Comparison of ENCODE assay signal across 37 cellular contexts in the genomic region with DNA sequence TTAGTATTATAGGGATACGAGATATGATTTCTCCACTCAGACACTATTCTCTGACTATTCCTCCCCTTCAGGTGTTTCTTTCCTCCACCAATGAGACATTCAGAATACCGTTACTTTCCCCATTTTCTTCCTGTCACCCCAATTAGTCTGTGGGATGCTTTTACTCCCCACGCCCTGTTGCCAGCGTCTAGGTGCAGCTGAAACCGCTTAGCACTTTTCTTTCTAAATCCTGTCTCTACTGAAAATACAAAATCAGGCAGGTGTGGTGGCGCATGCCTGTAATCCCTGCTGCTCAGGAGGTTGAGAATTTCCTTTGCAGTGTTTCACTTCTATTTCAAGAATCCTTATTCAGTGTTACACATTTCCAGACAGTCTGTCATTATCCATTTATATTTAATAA.
"Had no signal": no experiment of that assay in that cellular context is flagged by ENCODE, and none has a peak within 500 bp of the region (broad histone marks: within the 10 kb centered on the region; RNA-seq: fewer than 3 reads in every experiment).

No MANE protein-coding gene starts in this region.

- H3K27me3 Mint-ChIP-seq: activated naive CD4-positive, alpha-beta T cell treated with anti-CD3 and anti-CD28 coated beads, Interleukin-2, amount 50 U/mL, for 24 hours; activated naive CD8-positive, alpha-beta T cell; activated naive CD8-positive, alpha-beta T cell treated with anti-CD3 and anti-CD28 coated beads for 36 hours; activated T-cell treated with anti-CD3 and anti-CD28 coated beads, Interleukin-2, amount 50 U/mL, for 24 hours; brain had no signal

- H3K36me3 ChIP-seq: adrenal gland, ascending aorta, brain microvascular endothelial cell, breast epithelium, cardiac muscle cell had no signal

- H3K27ac ChIP-seq: adrenal gland, ascending aorta, body of pancreas, brain microvascular endothelial cell, breast epithelium, cardiac muscle cell had no signal

- H3K4me3 Mint-ChIP-seq: activated naive CD4-positive, alpha-beta T cell treated with anti-CD3 and anti-CD28 coated beads for 36 hours; activated naive CD4-positive, alpha-beta T cell treated with anti-CD3 and anti-CD28 coated beads, Interleukin-2, amount 10 ng/mL, durations not matched to agents 7 days and 5 days; activated naive CD4-positive, alpha-beta T cell treated with anti-CD3 and anti-CD28 coated beads, Interleukin-2, amount 50 U/mL, for 24 hours; activated naive CD8-positive, alpha-beta T cell; activated naive CD8-positive, alpha-beta T cell treated with anti-CD3 and anti-CD28 coated beads for 36 hours; activated naive CD8-positive, alpha-beta T cell treated with anti-CD3 and anti-CD28 coated beads, Interleukin-2, amount 10 ng/mL, durations not matched to agents 7 days and 5 days; activated naive CD8-positive, alpha-beta T cell treated with anti-CD3 and anti-CD28 coated beads, Interleukin-2, amount 50 U/mL, for 24 hours; activated T-cell treated with anti-CD3 and anti-CD28 coated beads, Interleukin-2, amount 50 U/mL, for 24 hours; activated T-cell treated with anti-CD3 and anti-CD28 coated beads, Interleukin-2, amount 50 U/mL, for 4 hours; activated T-cell treated with anti-CD3 and anti-CD28 coated beads, Interleukin-2, amount 50 U/mL, for 72 hours; activated T-helper 1 cell treated with anti-CD3 and anti-CD28 coated beads, Interleukin-12 subunit alpha, Interleukin-12 subunit beta, Interleukin-2, Interleukin-4 antibody, amounts not matched to agents 30 ng/mL and 10 ng/mL and 1 ng/mL, durations not matched to agents 14 hours and 24 hours and 36 hours; activated T-helper 17 cell treated with anti-CD3 and anti-CD28 coated beads, Interleukin-2, amount 50 U/mL, for 72 hours; brain; central memory CD8-positive, alpha-beta T cell had no signal

- H3K36me3 Mint-ChIP-seq: activated naive CD4-positive, alpha-beta T cell treated with anti-CD3 and anti-CD28 coated beads, Interleukin-2, amount 10 ng/mL, durations not matched to agents 7 days and 5 days; activated naive CD4-positive, alpha-beta T cell treated with anti-CD3 and anti-CD28 coated beads, Interleukin-2, amount 50 U/mL, for 24 hours; activated naive CD4-positive, alpha-beta T cell treated with anti-CD3 and anti-CD28 coated beads, Interleukin-2, amount 50 U/mL, for 72 hours; activated naive CD8-positive, alpha-beta T cell; activated naive CD8-positive, alpha-beta T cell treated with anti-CD3 and anti-CD28 coated beads for 36 hours; activated naive CD8-positive, alpha-beta T cell treated with anti-CD3 and anti-CD28 coated beads, Interleukin-2, amount 10 ng/mL, durations not matched to agents 7 days and 5 days; brain had no signal

- H3K27me3 ChIP-seq: adrenal gland, ascending aorta, body of pancreas, brain microvascular endothelial cell, breast epithelium, cardiac muscle cell had no signal

- H3K4me3 ChIP-seq: adrenal gland, ascending aorta, body of pancreas, breast epithelium, cardiac muscle cell had no signal

- DNase-seq: activated effector memory CD4-positive, alpha-beta T cell treated with anti-CD3 and anti-CD28 coated beads, Interleukin-2, amount 50 U/mL, for 16 hours; activated effector memory CD4-positive, alpha-beta T cell treated with Interleukin-2 at 50 U/mL for 16 hours; activated gamma-delta T cell; activated gamma-delta T cell treated with Interleukin-2 at 50 U/mL for 16 hours; activated naive CD4-positive, alpha-beta T cell; activated naive CD4-positive, alpha-beta T cell treated with anti-CD3 and anti-CD28 coated beads for 36 hours; activated naive CD4-positive, alpha-beta T cell treated with anti-CD3 and anti-CD28 coated beads, Interleukin-2, amount 10 ng/mL, durations not matched to agents 7 days and 5 days; activated naive CD4-positive, alpha-beta T cell treated with anti-CD3 and anti-CD28 coated beads, Interleukin-2, amount 50 U/mL, for 16 hours; activated naive CD4-positive, alpha-beta T cell treated with Interleukin-2 at 50 U/mL for 16 hours; activated naive CD8-positive, alpha-beta T cell treated with anti-CD3 and anti-CD28 coated beads for 36 hours; activated naive CD8-positive, alpha-beta T cell treated with anti-CD3 and anti-CD28 coated beads, Interleukin-2, amount 10 ng/mL, durations not matched to agents 7 days and 5 days; activated naive CD8-positive, alpha-beta T cell treated with anti-CD3 and anti-CD28 coated beads, Interleukin-2, amount 50 U/mL, for 24 hours; activated T-cell treated with anti-CD3 and anti-CD28 coated beads, Interleukin-2, amount 50 U/mL, for 1 hour; activated T-cell treated with anti-CD3 and anti-CD28 coated beads, Interleukin-2, amount 50 U/mL, for 4 hours; activated T-cell treated with anti-CD3 and anti-CD28 coated beads, Interleukin-2, amount 50 U/mL, for 48 hours; activated T-cell treated with anti-CD3 and anti-CD28 coated beads, Interleukin-2, amount 50 U/mL, for 72 hours; adrenal gland; amniotic stem cell; amygdala; anterior cingulate cortex; aorta; body of pancreas; brain microvascular endothelial cell; central memory CD4-positive, alpha-beta T cell; cerebellar nuclear complex had no signal

- H3K4me1 Mint-ChIP-seq: activated naive CD4-positive, alpha-beta T cell treated with anti-CD3 and anti-CD28 coated beads, Interleukin-2, amount 10 ng/mL, durations not matched to agents 7 days and 5 days; activated naive CD4-positive, alpha-beta T cell treated with anti-CD3 and anti-CD28 coated beads, Interleukin-2, amount 50 U/mL, for 24 hours; activated naive CD8-positive, alpha-beta T cell treated with anti-CD3 and anti-CD28 coated beads for 36 hours; activated naive CD8-positive, alpha-beta T cell treated with anti-CD3 and anti-CD28 coated beads, Interleukin-2, amount 10 ng/mL, durations not matched to agents 7 days and 5 days; activated naive CD8-positive, alpha-beta T cell treated with anti-CD3 and anti-CD28 coated beads, Interleukin-2, amount 50 U/mL, for 24 hours; activated T-helper 17 cell treated with anti-CD3 and anti-CD28 coated beads, Interleukin-2, amount 50 U/mL, for 72 hours; central memory CD8-positive, alpha-beta T cell had no signal

- H3K27ac Mint-ChIP-seq: activated naive CD4-positive, alpha-beta T cell treated with anti-CD3 and anti-CD28 coated beads for 36 hours; activated naive CD4-positive, alpha-beta T cell treated with anti-CD3 and anti-CD28 coated beads, Interleukin-2, amount 10 ng/mL, durations not matched to agents 7 days and 5 days; activated naive CD4-positive, alpha-beta T cell treated with anti-CD3 and anti-CD28 coated beads, Interleukin-2, amount 50 U/mL, for 24 hours; activated naive CD8-positive, alpha-beta T cell; activated naive CD8-positive, alpha-beta T cell treated with anti-CD3 and anti-CD28 coated beads for 36 hours; activated naive CD8-positive, alpha-beta T cell treated with anti-CD3 and anti-CD28 coated beads, Interleukin-2, amount 10 ng/mL, durations not matched to agents 7 days and 5 days; activated naive CD8-positive, alpha-beta T cell treated with anti-CD3 and anti-CD28 coated beads, Interleukin-2, amount 50 U/mL, for 24 hours; activated T-cell treated with anti-CD3 and anti-CD28 coated beads, Interleukin-2, amount 50 U/mL, for 24 hours; activated T-cell treated with anti-CD3 and anti-CD28 coated beads, Interleukin-2, amount 50 U/mL, for 72 hours; activated T-helper 1 cell treated with anti-CD3 and anti-CD28 coated beads, Interleukin-12 subunit alpha, Interleukin-12 subunit beta, Interleukin-2, Interleukin-4 antibody, amounts not matched to agents 30 ng/mL and 10 ng/mL and 1 ng/mL, durations not matched to agents 14 hours and 24 hours and 36 hours; activated T-helper 17 cell treated with anti-CD3 and anti-CD28 coated beads, Interleukin-2, amount 50 U/mL, for 72 hours; activated T-helper 2 cell treated with anti-CD3 and anti-CD28 coated beads, Interferon-gamma antibody, Interleukin-2, Interleukin-4, amounts not matched to agents 10 μg/mL and 5 μg/mL and 100 μg/mL, durations not matched to agents 14 hours and 24 hours and 36 hours; brain had no signal

- H3K9me3 Mint-ChIP-seq: activated naive CD4-positive, alpha-beta T cell treated with anti-CD3 and anti-CD28 coated beads for 36 hours; activated naive CD4-positive, alpha-beta T cell treated with anti-CD3 and anti-CD28 coated beads, Interleukin-2, amount 10 ng/mL, durations not matched to agents 7 days and 5 days; activated naive CD4-positive, alpha-beta T cell treated with anti-CD3 and anti-CD28 coated beads, Interleukin-2, amount 50 U/mL, for 24 hours; activated naive CD4-positive, alpha-beta T cell treated with anti-CD3 and anti-CD28 coated beads, Interleukin-2, amount 50 U/mL, for 72 hours; activated naive CD8-positive, alpha-beta T cell treated with anti-CD3 and anti-CD28 coated beads for 36 hours; activated naive CD8-positive, alpha-beta T cell treated with anti-CD3 and anti-CD28 coated beads, Interleukin-2, amount 10 ng/mL, durations not matched to agents 7 days and 5 days; activated naive CD8-positive, alpha-beta T cell treated with anti-CD3 and anti-CD28 coated beads, Interleukin-2, amount 50 U/mL, for 24 hours; activated T-cell treated with anti-CD3 and anti-CD28 coated beads, Interleukin-2, amount 50 U/mL, for 24 hours; activated T-cell treated with anti-CD3 and anti-CD28 coated beads, Interleukin-2, amount 50 U/mL, for 4 hours; activated T-cell treated with anti-CD3 and anti-CD28 coated beads, Interleukin-2, amount 50 U/mL, for 72 hours; activated T-helper 1 cell treated with anti-CD3 and anti-CD28 coated beads, Interleukin-12 subunit alpha, Interleukin-12 subunit beta, Interleukin-2, Interleukin-4 antibody, amounts not matched to agents 30 ng/mL and 10 ng/mL and 1 ng/mL, durations not matched to agents 14 hours and 24 hours and 36 hours; activated T-helper 17 cell treated with anti-CD3 and anti-CD28 coated beads, Interleukin-2, amount 50 U/mL, for 72 hours; activated T-helper 2 cell treated with anti-CD3 and anti-CD28 coated beads, Interferon-gamma antibody, Interleukin-2, Interleukin-4, amounts not matched to agents 10 μg/mL and 5 μg/mL and 100 μg/mL, durations not matched to agents 14 hours and 24 hours and 36 hours; central memory CD8-positive, alpha-beta T cell had no signal

- H3K9me3 ChIP-seq: adrenal gland, ascending aorta, body of pancreas, breast epithelium had no signal

- H3K4me1 ChIP-seq: breast epithelium had no signal
